Comparison of ENCODE assay signal across 18 cellular contexts in the genomic region with DNA sequence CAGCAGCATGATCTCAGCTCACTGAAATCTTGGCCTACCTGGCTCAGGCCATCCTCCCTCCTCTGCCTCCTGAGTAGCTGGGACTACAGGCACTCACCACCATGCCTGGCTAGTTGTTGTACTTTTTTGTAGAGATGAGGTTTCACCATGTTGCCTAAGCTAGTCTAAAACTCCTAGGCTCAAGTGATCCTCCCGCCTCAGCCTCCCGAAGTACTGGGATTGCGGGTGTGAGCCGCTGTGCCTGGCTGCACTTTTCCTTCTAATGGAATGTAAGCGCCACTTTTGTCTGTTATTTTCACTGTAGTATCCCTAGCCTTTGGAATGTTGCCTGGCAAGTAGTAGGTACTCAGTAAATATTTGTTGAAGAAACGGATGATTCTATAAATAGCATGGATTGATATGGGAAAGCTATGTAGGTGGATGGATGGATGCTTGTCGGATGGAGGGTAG. TPM values are rescaled to one million over a fixed set of nuclear protein-coding genes. Genes with fewer than 3 reads are reported as not detected.
A peak's percentile ranks its signal among the peaks of the same experiment; 100 is the strongest.
DNase-seq lines count a peak whose midpoint lies in the region; ATAC-seq and TF ChIP-seq lines count a peak whose summit lies in the region.
"Had no signal": no experiment of that assay in that cellular context is flagged by ENCODE, and none has a peak within 500 bp of the region (broad histone marks: within the 10 kb centered on the region; RNA-seq: fewer than 3 reads in every experiment).

No MANE protein-coding gene starts in this region.

- no peaks in the 10 kb centered on the region for H3K79me1 ChIP-seq in mesenchymal stem cell (replicated peaks; ENCODE audit: low read length, poor library complexity, severe bottlenecking)

- no peak overlapping the region for H3K18ac ChIP-seq in mesenchymal stem cell (ENCODE audit: low read depth in 1 of 2, low read length in 2 of 2)

- H2AFZ ChIP-seq in mesenchymal stem cell (ENCODE audit: low read depth, low read length) = no peak overlapping the region
- H2AFZ ChIP-seq: GM23338, parathyroid adenoma had no signal

- intact Hi-C loops in Calu3 (cut with micrococcal nuclease; ENCODE audit: unreplicated experiment) = no loop called here

- no peak overlapping the region for H3K4me2 ChIP-seq in mesenchymal stem cell (ENCODE audit: low read length, poor library complexity, severe bottlenecking)
- H3K4me2 ChIP-seq: GM23338 had no signal

- no peak overlapping the region for H2BK15ac ChIP-seq in mesenchymal stem cell (ENCODE audit: low read depth, poor library complexity, severe bottlenecking)

- TF ChIP-seq CTCF in Calu3 (IDR thresholded peaks at IDR 0.05; ENCODE audit: unreplicated experiment) = no peak
- no peak for TF ChIP-seq CTCF in chondrocyte (IDR thresholded peaks at IDR 0.05)

- no peak overlapping the region for H2AK5ac ChIP-seq in mesenchymal stem cell (ENCODE audit: low read length, severe bottlenecking)

- H3K27me3 Mint-ChIP-seq in Calu3 (ENCODE audit: unreplicated experiment) (no peaks in the 10 kb centered on the region), chondrocyte (ENCODE audit: low read depth) (no peaks in the 10 kb centered on the region)
- H3K27me3 Mint-ChIP-seq: stimulated activated naive CD8-positive, alpha-beta T cell treated with anti-CD3 and anti-CD28 coated beads, Interleukin-15, Interleukin-2, amounts not matched to agents 100 ng/mL and 50 ng/mL, for 24 hours had no signal

- H3K4me3 ChIP-seq in mesenchymal stem cell (ENCODE audit: insufficient read depth in 1 of 2, low read depth in 1 of 2, low read length in 2 of 2) = no peak overlapping the region
- H3K4me3 ChIP-seq: GM23338, spleen had no signal

- no peak overlapping the region for H3K14ac ChIP-seq in mesenchymal stem cell (ENCODE audit: low read length in 2 of 2)

- no peak for ATAC-seq in activated naive CD4-positive, alpha-beta T cell treated with anti-CD3 and anti-CD28 coated beads, Interleukin-2, amount 50 U/mL, for 72 hours
- ATAC-seq: activated naive CD8-positive, alpha-beta T cell treated with anti-CD3 and anti-CD28 coated beads, Interleukin-2, amount 50 U/mL, for 24 hours; GM23338 had no signal

- H3K4me1 ChIP-seq in mesenchymal stem cell (ENCODE audit: control insufficient read depth, insufficient read depth, low read depth, low read length) = peaks cover 16% of the 10 kb centered on the region
- H3K4me1 ChIP-seq: BE2C had no signal

- H3K9me3 Mint-ChIP-seq in Calu3 (ENCODE audit: low read depth, unreplicated experiment) (peaks cover 4% of the 10 kb centered on the region), chondrocyte (ENCODE audit: low read depth) (no peaks in the 10 kb centered on the region)
- no peaks in the 10 kb centered on the region for H3K9me3 Mint-ChIP-seq in activated naive CD4-positive, alpha-beta T cell treated with anti-CD3 and anti-CD28 coated beads, Interleukin-2, amount 50 U/mL, for 72 hours
- H3K9me3 Mint-ChIP-seq: activated naive CD8-positive, alpha-beta T cell treated with anti-CD3 and anti-CD28 coated beads, Interleukin-2, amount 50 U/mL, for 24 hours; GM23338; stimulated activated naive CD8-positive, alpha-beta T cell treated with anti-CD3 and anti-CD28 coated beads, Interleukin-15, Interleukin-2, amounts not matched to agents 100 ng/mL and 50 ng/mL, for 24 hours had no signal

- 89% methylated on average over 7 of the region's 7 CpGs for WGBS in mesenchymal stem cell

- no peak overlapping the region for H3K9ac ChIP-seq in mesenchymal stem cell (ENCODE audit: low read length)
- H3K9ac ChIP-seq: parathyroid adenoma had no signal

- no peak overlapping the region for H3K23ac ChIP-seq in mesenchymal stem cell (ENCODE audit: low read length in 2 of 2)

- H4K91ac ChIP-seq in mesenchymal stem cell (ENCODE audit: low read length) = no peak overlapping the region

- no peaks in the 10 kb centered on the region for H3K36me3 ChIP-seq in mesenchymal stem cell (ENCODE audit: control insufficient read depth in 1 of 2, insufficient read depth in 2 of 2, low read depth in 1 of 2, low read length in 2 of 2)
- H3K36me3 ChIP-seq: BE2C, spleen had no signal

- peak overlapping the region; percentile 59 for H4K8ac ChIP-seq in mesenchymal stem cell (ENCODE audit: low read length)

- H3K27ac ChIP-seq in mesenchymal stem cell (ENCODE audit: low read length, poor library complexity, severe bottlenecking) = no peak overlapping the region
- H3K27ac ChIP-seq: parathyroid adenoma had no signal

- no peak overlapping the region for H2BK120ac ChIP-seq in mesenchymal stem cell (ENCODE audit: low read depth, low read length)

- H2BK5ac ChIP-seq in mesenchymal stem cell (ENCODE audit: low read depth, low read length, poor library complexity, severe bottlenecking) = no peak overlapping the region

- H3K36me3 Mint-ChIP-seq in Calu3 (ENCODE audit: insufficient read depth, unreplicated experiment) (peaks cover 44% of the 10 kb centered on the region), chondrocyte (ENCODE audit: low read depth) (no peaks in the 10 kb centered on the region)
- H3K36me3 Mint-ChIP-seq in activated naive CD4-positive, alpha-beta T cell treated with anti-CD3 and anti-CD28 coated beads, Interleukin-2, amount 50 U/mL, for 72 hours = no peaks in the 10 kb centered on the region

- no peaks in the 10 kb centered on the region for H3K9me3 ChIP-seq in mesenchymal stem cell (ENCODE audit: control insufficient read depth, low read length)
- H3K9me3 ChIP-seq: BE2C, spleen had no signal

- peak overlapping the region in 1 of 2 experiments; percentile 40 for H3K4ac ChIP-seq in mesenchymal stem cell (ENCODE audit: low read depth in 1 of 2, low read length in 2 of 2)

- H3K4me1 Mint-ChIP-seq in Calu3 (ENCODE audit: low read depth, unreplicated experiment) = peaks cover 67% of the 10 kb centered on the region
- H3K4me1 Mint-ChIP-seq in chondrocyte (ENCODE audit: low read depth) = peaks cover 41% of the 10 kb centered on the region

- DNase-seq in Calu3 (no peak), M059J (ENCODE audit: low read depth) (peak; percentile 59), chondrocyte (ENCODE audit: low spot score) (no peak), mesenchymal stem cell (peak; percentile 20), iPS-NIHi11 (ENCODE audit: low spot score) (no peak), COLO668 (lab: John Stamatoyannopoulos, UW; ENCODE audit: unreplicated experiment) (no peak)
- DNase-seq in activated naive CD4-positive, alpha-beta T cell treated with anti-CD3 and anti-CD28 coated beads, Interleukin-2, amount 50 U/mL, for 16 hours = no peak
- DNase-seq in activated naive CD4-positive, alpha-beta T cell treated with anti-CD3 and anti-CD28 coated beads, Interleukin-2, amount 50 U/mL, for 72 hours (ENCODE audit: low spot score in 2 of 2) = no peak
- DNase-seq: activated naive CD8-positive, alpha-beta T cell treated with anti-CD3 and anti-CD28 coated beads, Interleukin-2, amount 50 U/mL, for 24 hours; BE2C; DND-41; NCI-H1105 treated with DMSO at 0.1 percent for 48 hours; NCI-H524; spleen; T-helper 2 cell had no signal

- peak overlapping the region in 1 of 2 experiments; percentile 21 for H2BK12ac ChIP-seq in mesenchymal stem cell (ENCODE audit: low read length in 2 of 2)

- H3K27me3 ChIP-seq in mesenchymal stem cell (ENCODE audit: control insufficient read depth in 1 of 2, insufficient read depth in 1 of 2, low read length in 2 of 2) = no peaks in the 10 kb centered on the region
- H3K27me3 ChIP-seq: BE2C, spleen had no signal

- BruUV-seq in Calu3 (replicated peaks; lab: Mats Ljungman, UMichigan) = no TSS peak

- CTCF ChIA-PET in Calu3 (lab: Charles Lee) = no interaction called here

- H3K4me3 Mint-ChIP-seq in Calu3 (ENCODE audit: low read depth, unreplicated experiment) (peak overlapping the region; percentile 53), chondrocyte (ENCODE audit: unreplicated experiment) (no peak overlapping the region)
- H3K4me3 Mint-ChIP-seq: activated naive CD8-positive, alpha-beta T cell treated with anti-CD3 and anti-CD28 coated beads, Interleukin-2, amount 50 U/mL, for 24 hours; GM23338; stimulated activated naive CD8-positive, alpha-beta T cell treated with anti-CD3 and anti-CD28 coated beads, Interleukin-15, Interleukin-2, amounts not matched to agents 100 ng/mL and 50 ng/mL, for 24 hours had no signal

- H3K27ac Mint-ChIP-seq in Calu3 (ENCODE audit: unreplicated experiment) (peak overlapping the region; percentile 97), chondrocyte (ENCODE audit: unreplicated experiment) (peak overlapping the region; percentile 75)
- no peak overlapping the region for H3K27ac Mint-ChIP-seq in activated naive CD4-positive, alpha-beta T cell treated with anti-CD3 and anti-CD28 coated beads, Interleukin-2, amount 50 U/mL, for 72 hours
- H3K27ac Mint-ChIP-seq: activated naive CD8-positive, alpha-beta T cell treated with anti-CD3 and anti-CD28 coated beads, Interleukin-2, amount 50 U/mL, for 24 hours; GM23338; stimulated activated naive CD8-positive, alpha-beta T cell treated with anti-CD3 and anti-CD28 coated beads, Interleukin-15, Interleukin-2, amounts not matched to agents 100 ng/mL and 50 ng/mL, for 24 hours had no signal

RNA-seq across cellular contexts. Expression of a gene that starts 10.4 kb away (rescaled TPM):
- total RNA-seq in Calu3 (2022) (47.2 and 53.0 TPM in 2 replicates), chondrocyte (7.0 to 141 TPM (median 137 TPM) in 3 replicates)
- total RNA-seq in M059J (2014; rRNA removed; shearing (Covaris generic)) = 34.1 and 35.5 TPM in 2 replicates
- polyA plus RNA-seq in mesenchymal stem cell (2013, experiment 1 of 2) = 52.7 TPM
- 53.4 TPM for polyA plus RNA-seq in mesenchymal stem cell (2013, experiment 2 of 2)
- total RNA-seq in activated naive CD4-positive, alpha-beta T cell treated with anti-CD3 and anti-CD28 coated beads, Interleukin-2, amount 50 U/mL, for 72 hours = 10 to 100 TPM; 31.3 to 39.4 TPM

RNA-seq across cellular contexts. Expression of a gene that starts 23.3 kb away (rescaled TPM):
- total RNA-seq in Calu3 (2022) (0.42 and 0.51 TPM in 2 replicates), chondrocyte (72.1 to 77.1 TPM (median 73.2 TPM) in 3 replicates)
- total RNA-seq in M059J (2014; rRNA removed; shearing (Covaris generic)) = 102 and 149 TPM in 2 replicates
- 63.0 TPM for polyA plus RNA-seq in mesenchymal stem cell (2013, experiment 1 of 2)
- polyA plus RNA-seq in mesenchymal stem cell (2013, experiment 2 of 2) = 60.9 TPM
- 1 to 10 TPM; 4.2 to 8.5 TPM for total RNA-seq in activated naive CD4-positive, alpha-beta T cell treated with anti-CD3 and anti-CD28 coated beads, Interleukin-2, amount 50 U/mL, for 72 hours

RNA-seq across cellular contexts. Expression of a gene that starts 37.9 kb away (rescaled TPM):
- 142 and 144 TPM in 2 replicates for total RNA-seq in Calu3 (2022)
- 132 and 155 TPM in 2 replicates for total RNA-seq in M059J (2014; rRNA removed; shearing (Covaris generic))
- total RNA-seq in chondrocyte = 84.1 to 95.5 TPM (median 94.3 TPM) in 3 replicates
- 78.2 TPM for polyA plus RNA-seq in mesenchymal stem cell (2013, experiment 1 of 2)
- polyA plus RNA-seq in mesenchymal stem cell (2013, experiment 2 of 2) = 76.4 TPM
- total RNA-seq in activated naive CD4-positive, alpha-beta T cell treated with anti-CD3 and anti-CD28 coated beads, Interleukin-2, amount 50 U/mL, for 72 hours = 100 to 1,000 TPM; 113 to 150 TPM

RNA-seq across cellular contexts. Expression of a gene that starts 44.8 kb away (rescaled TPM):
- 13.6 and 14.5 TPM in 2 replicates for total RNA-seq in Calu3 (2022)
- 5.1 and 16.5 TPM in 2 replicates for total RNA-seq in M059J (2014; rRNA removed; shearing (Covaris generic))
- total RNA-seq in chondrocyte = 34.3 to 40.4 TPM (median 39.6 TPM) in 3 replicates
- polyA plus RNA-seq in mesenchymal stem cell (2013, experiment 1 of 2) = 30.8 TPM
- 29.9 TPM for polyA plus RNA-seq in mesenchymal stem cell (2013, experiment 2 of 2)
- total RNA-seq in activated naive CD4-positive, alpha-beta T cell treated with anti-CD3 and anti-CD28 coated beads, Interleukin-2, amount 50 U/mL, for 72 hours = 10 to 100 TPM in 1 of 2 donors, 1 to 10 TPM in 1; 4.9 to 11.8 TPM

Comparison
In these comparisons a context has a peak if more than half of its experiments do, and no peak if none do; other contexts are left out.
1. DNase-seq: peak in M059J (single experiment) and mesenchymal stem cell (single experiment); none in Calu3 (single experiment), chondrocyte (single experiment), activated naive CD4-positive, alpha-beta T cell treated with anti-CD3 and anti-CD28 coated beads, Interleukin-2, amount 50 U/mL, for 16 hours (single experiment), activated naive CD4-positive, alpha-beta T cell treated with anti-CD3 and anti-CD28 coated beads, Interleukin-2, amount 50 U/mL, for 72 hours (0 of 2), iPS-NIHi11 (single experiment) and COLO668 (single experiment).
2. H3K27ac Mint-ChIP-seq: peak in Calu3 (single experiment) and chondrocyte (single experiment); none in activated naive CD4-positive, alpha-beta T cell treated with anti-CD3 and anti-CD28 coated beads, Interleukin-2, amount 50 U/mL, for 72 hours (0 of 2).